Comparison of ENCODE assay signal across 25 cellular contexts in genomic region chr5:168985454-168985853, GRCh38.
"Had no signal": no experiment of that assay in that cellular context is flagged by ENCODE, and none has a peak within 500 bp of the region (broad histone marks: within the 10 kb centered on the region; RNA-seq: fewer than 3 reads in every experiment).

No MANE protein-coding gene starts in this region.

- H3K4me2 ChIP-seq: smooth muscle cell had no signal

- H3K9me3 Mint-ChIP-seq: naive thymus-derived CD8-positive, alpha-beta T cell; nephron; neural crest cell; stimulated activated memory B cell treated with anti-CD40 and anti-IgM and Interleukin-4, amounts not matched to agents 10 μg/mL and 1 μg/mL and 100 μg/mL, for 72 hours; stimulated activated naive CD8-positive, alpha-beta T cell treated with anti-CD3 and anti-CD28 coated beads, Interleukin-15, amount 100 ng/mL, for 72 hours; type B pancreatic cell had no signal

- H3K36me3 ChIP-seq: heart left ventricle, left ventricle myocardium inferior, pancreas, right lobe of liver, tibial nerve, uterus had no signal

- H3K4me3 Mint-ChIP-seq: naive thymus-derived CD8-positive, alpha-beta T cell; nephron; neural crest cell; stimulated activated memory B cell treated with anti-CD40 and anti-IgM and Interleukin-4, amounts not matched to agents 10 μg/mL and 1 μg/mL and 100 μg/mL, for 72 hours; stimulated activated naive CD8-positive, alpha-beta T cell treated with anti-CD3 and anti-CD28 coated beads, Interleukin-15, amount 100 ng/mL, for 72 hours; type B pancreatic cell had no signal

- H3K36me3 Mint-ChIP-seq: naive thymus-derived CD8-positive, alpha-beta T cell; stimulated activated memory B cell treated with anti-CD40 and anti-IgM and Interleukin-4, amounts not matched to agents 10 μg/mL and 1 μg/mL and 100 μg/mL, for 72 hours had no signal

- H3K27me3 ChIP-seq: right lobe of liver, tibial nerve, uterus had no signal

- H3K27ac Mint-ChIP-seq: nephron; stimulated activated memory B cell treated with anti-CD40 and anti-IgM and Interleukin-4, amounts not matched to agents 10 μg/mL and 1 μg/mL and 100 μg/mL, for 72 hours; stimulated activated naive CD8-positive, alpha-beta T cell treated with anti-CD3 and anti-CD28 coated beads, Interleukin-15, amount 100 ng/mL, for 72 hours; type B pancreatic cell had no signal

- DNase-seq: heart left ventricle; hypothalamus; islet precursor cell; left ventricle myocardium inferior; naive thymus-derived CD8-positive, alpha-beta T cell; nucleus accumbens; pancreas; posterior cingulate gyrus; psoas muscle; right lobe of liver; stimulated activated CD4-positive, alpha-beta T cell treated with anti-CD3 and anti-CD28 coated beads, Interleukin-1b, Interleukin-23, amount 100 ng/mL, for 48 hours; stimulated activated CD4-positive, alpha-beta T cell treated with anti-CD3 and anti-CD28 coated beads, Interleukin-2, amount 100 ng/mL, for 48 hours; stimulated activated CD4-positive, alpha-beta T cell treated with anti-CD3 and anti-CD28 coated beads, Interleukin-4, amount 100 ng/mL, for 4 hours; stimulated activated CD8-positive, alpha-beta memory T cell treated with anti-CD3 and anti-CD28 coated beads, Interleukin-4, amount 100 ng/mL, for 48 hours; stimulated activated naive CD4-positive, alpha-beta T cell treated with Interleukin-2 at 50 U/mL for 16 hours; stimulated activated naive CD8-positive, alpha-beta T cell treated with anti-CD3 and anti-CD28 coated beads, Interleukin-15, amount 100 ng/mL, for 72 hours; substantia nigra; uterus had no signal

- H3K9me3 ChIP-seq: heart left ventricle, left ventricle myocardium inferior, pancreas, psoas muscle, right lobe of liver, tibial nerve, uterus had no signal

- H3K27ac ChIP-seq: heart left ventricle, left ventricle myocardium inferior, pancreas, psoas muscle, right lobe of liver, tibial nerve, uterus had no signal

- H3K4me3 ChIP-seq: heart left ventricle, left ventricle myocardium inferior, lung, pancreas, psoas muscle, right lobe of liver, smooth muscle cell, tibial nerve, uterus had no signal

- H3K4me1 Mint-ChIP-seq: stimulated activated naive CD8-positive, alpha-beta T cell treated with anti-CD3 and anti-CD28 coated beads, Interleukin-15, amount 100 ng/mL, for 72 hours had no signal

- FAIRE-seq: pancreas had no signal

- H3K4me1 ChIP-seq: pancreas, psoas muscle, uterus had no signal

- ATAC-seq: heart left ventricle; naive thymus-derived CD8-positive, alpha-beta T cell; pancreas; psoas muscle; right lobe of liver; stimulated activated memory B cell treated with anti-CD40 and anti-IgM and Interleukin-4, amounts not matched to agents 10 μg/mL and 1 μg/mL and 100 μg/mL, for 72 hours; stimulated activated naive CD8-positive, alpha-beta T cell treated with anti-CD3 and anti-CD28 coated beads, Interleukin-15, amount 100 ng/mL, for 72 hours had no signal
